17 cellular contexts compared by ENCODE assay signal in genomic region chr20:16317445-16318362, GRCh38.
DNase-seq lines count a peak whose midpoint lies in the region; ATAC-seq and TF ChIP-seq lines count a peak whose summit lies in the region.
"Had no signal": no experiment of that assay in that cellular context is flagged by ENCODE, and none has a peak within 500 bp of the region (broad histone marks: within the 10 kb centered on the region; RNA-seq: fewer than 3 reads in every experiment).

No MANE protein-coding gene starts in this region.

- intact Hi-C loops in heart right ventricle (cut with DNase I), result no loop called here
- intact Hi-C loops in Right ventricle myocardium superior (cut with DNase I), result no loop called here

- peak overlapping the region in 4 of 10 donors; percentile 35 to 61 (median 56) for H3K27ac ChIP-seq in heart right ventricle
- H3K27ac ChIP-seq: A549, brain microvascular endothelial cell, esophagus muscularis mucosa, transverse colon had no signal

- H3K4me1 ChIP-seq in heart right ventricle, result no peaks in the 10 kb centered on the region
- H3K4me1 ChIP-seq: A549, esophagus muscularis mucosa, transverse colon had no signal

- no peaks in the 10 kb centered on the region for H3K9me3 ChIP-seq in heart right ventricle
- H3K9me3 ChIP-seq: A549, esophagus muscularis mucosa, transverse colon had no signal

- TF ChIP-seq CTCF in heart right ventricle (IDR thresholded peaks at IDR 0.05), result no peak
- TF ChIP-seq CTCF in GM13976 (IDR thresholded peaks at IDR 0.05; ENCODE audit: borderline replicate concordance, control extremely low read depth, extremely low read depth, insufficient read depth, missing control alignments), result no peak

- DNase-seq in heart right ventricle (no peak), Right ventricle myocardium superior (no peak), NOMO-1 treated with dmso at 0.1 percent for 144 hours (lab: John Stamatoyannopoulos, UW; ENCODE audit: unreplicated experiment) (peak; percentile 71), GM13976 (ENCODE audit: low spot score) (no peak), cerebellar nuclear complex (lab: John Stamatoyannopoulos, UW) (no peak)
- no peak for DNase-seq in stimulated activated naive CD4-positive, alpha-beta T cell treated with Interleukin-2 at 50 U/mL for 16 hours (lab: John Stamatoyannopoulos, UW)
- DNase-seq: activated naive CD4-positive, alpha-beta T cell treated with anti-CD3 and anti-CD28 coated beads for 36 hours; brain microvascular endothelial cell; H7; NCI-H2171 treated with DMSO at 0.1 percent for 48 hours; occipital lobe; transverse colon had no signal

- H3K27me3 ChIP-seq in heart right ventricle, result no peaks in the 10 kb centered on the region
- H3K27me3 ChIP-seq: brain microvascular endothelial cell, esophagus muscularis mucosa, transverse colon had no signal

- in situ Hi-C loops in GM13976 (cut with MboI; ENCODE audit: low sequenced_read_pairs, unreplicated experiment), result no loop called here

- H3K36me3 ChIP-seq in heart right ventricle, result peaks cover 0 to 14% (median 0%) of the 10 kb centered on the region in 9 donors
- H3K36me3 ChIP-seq: brain microvascular endothelial cell, transverse colon had no signal

- ATAC-seq in heart right ventricle, result peak in 5 of 8 donors; percentile 27 to 70 (median 42)
- no peak for ATAC-seq in Right ventricle myocardium superior (ENCODE audit: poor library complexity)
- peak; percentile 47 for ATAC-seq in HG02610 (IDR thresholded peaks at IDR 0.05; ENCODE audit: unreplicated experiment)
- no peak for ATAC-seq in GM19328 (IDR thresholded peaks at IDR 0.05; ENCODE audit: unreplicated experiment)
- ATAC-seq: A549; activated CD4-positive, CD25-positive, alpha-beta regulatory T cell treated with anti-CD3 and anti-CD28 coated beads, Interleukin-2, amount 50 U/mL, for 24 hours had no signal

- H3K4me3 ChIP-seq in heart right ventricle, result peak overlapping the region in 6 of 10 donors; percentile 2 to 40 (median 28)
- H3K4me3 ChIP-seq: A549, transverse colon had no signal

- 73 to 78% methylated on average over 14 of the region's 14 CpGs for WGBS in heart right ventricle, 2 donors

Comparison
In these comparisons a context has a peak if more than half of its experiments do, and no peak if none do; other contexts are left out.
1. ATAC-seq: peak in heart right ventricle (5 of 8) and HG02610 (single experiment); none in Right ventricle myocardium superior (single experiment) and GM19328 (single experiment).